ENCODE assay signal across 1 cellular context in genomic region chr20:11651138-11651537, GRCh38.
TF ChIP-seq lines count a peak whose summit lies in the region.

No MANE protein-coding gene starts in this region.

TF ChIP-seq in WTC11, 78 proteins besides CTCF, POLR2A, EP300 and RAD21 (continued from another document):
- TF ChIP-seq PRDM15 (CRISPR knock-in tag; IDR thresholded peaks at IDR 0.05) (no peak), ZNF138 (CRISPR knock-in tag; conservative IDR thresholded peaks at IDR 0.05) (no peak), ZNF396 (CRISPR knock-in tag; IDR thresholded peaks at IDR 0.05; ENCODE audit: borderline replicate concordance) (no peak)
